In genomic region chr9:97221478-97222350, GRCh38 we compare ENCODE assay signal across 8 cellular contexts.
DNase-seq lines count a peak whose midpoint lies in the region; ATAC-seq and TF ChIP-seq lines count a peak whose summit lies in the region.
"Not testable (repeated sequence)": the region's sequence is repeated elsewhere in the genome, so short reads cannot be mapped to it uniquely, and the experiment has no call there.

No MANE protein-coding gene starts in this region.

- H3K4me3 Mint-ChIP-seq in activated CD8-positive, alpha-beta T cell treated with anti-CD3 and anti-CD28 coated beads, Interleukin-2, amount 10 ng/mL, durations not matched to agents 7 days and 5 days, result peak overlapping the region; percentile 73
- peak overlapping the region; percentile 77 to 97 (median 86) for H3K4me3 Mint-ChIP-seq in naive thymus-derived CD8-positive, alpha-beta T cell

- H3K27ac ChIP-seq in HUES48 (ENCODE audit: low read depth, low read length), result peak overlapping the region; percentile 93
- not testable (repeated sequence) for H3K27ac ChIP-seq in mammary epithelial cell (ENCODE audit: insufficient read depth, low read depth, low read length); heart left ventricle

- not testable (repeated sequence) for H3K27ac Mint-ChIP-seq in activated CD8-positive, alpha-beta T cell treated with anti-CD3 and anti-CD28 coated beads, Interleukin-2, amount 10 ng/mL, durations not matched to agents 7 days and 5 days
- peak overlapping the region in 1 of 10 donors; percentile 66 for H3K27ac Mint-ChIP-seq in naive thymus-derived CD8-positive, alpha-beta T cell

- H3K27me3 ChIP-seq in HUES48 (ENCODE audit: control insufficient read depth, insufficient read depth, low read length), result not testable (repeated sequence)
- peaks cover 15% of the 10 kb centered on the region for H3K27me3 ChIP-seq in mammary epithelial cell (ENCODE audit: insufficient read depth, low read length)
- H3K27me3 ChIP-seq in heart left ventricle, result peaks cover 16 to 68% (median 40%) of the 10 kb centered on the region in 9 donors

- not testable (repeated sequence) for TF ChIP-seq CTCF in AG10803 (conservative IDR thresholded peaks at IDR 0.05; ENCODE audit: low read length)
- TF ChIP-seq CTCF in mammary epithelial cell (conservative IDR thresholded peaks at IDR 0.05 in 1 of 2, IDR thresholded peaks at IDR 0.05 in 1 of 2; ENCODE audit: extremely low read depth in 1 of 2, insufficient read depth in 1 of 2, low read depth in 1 of 2, low read length in 2 of 2), result peak in 1 of 2 donors; percentile 11
- TF ChIP-seq CTCF in heart left ventricle (IDR thresholded peaks at IDR 0.05), result peak in 6 of 12 donors; percentile 4 to 42 (median 16)

- peak overlapping the region; percentile 20; the same call in 1 of the 2 replicates for H3K4me3 ChIP-seq in AG10803 (ENCODE audit: low read length)
- H3K4me3 ChIP-seq in HUES48 (ENCODE audit: low read depth, low read length), result peak overlapping the region; percentile 90
- H3K4me3 ChIP-seq in mammary epithelial cell (replicated peaks in 1 of 3; ENCODE audit: insufficient read depth in 1 of 3, low read depth in 2 of 3, low read length in 3 of 3), result peak overlapping the region in 2 of 3 experiments; percentile 39 to 48
- H3K4me3 ChIP-seq in heart left ventricle, result peak overlapping the region in 11 of 12 donors; percentile 12 to 54 (median 43)

- POLR2A ChIA-PET in activated CD8-positive, alpha-beta T cell treated with anti-CD3 and anti-CD28 coated beads, Interleukin-2, amount 10 ng/mL, durations not matched to agents 7 days and 5 days (lab: Charles Lee), result interaction anchor here (0.5 kb wide), 1 partner anchor 78 kb away, joined by 3 read pairs; no protein-coding TSS in a partner anchor
- POLR2A ChIA-PET in naive thymus-derived CD8-positive, alpha-beta T cell (lab: Charles Lee), result interaction anchor here (2.5 kb wide), 1 partner anchor 16 kb away, joined by 11 read pairs; no protein-coding TSS in a partner anchor

- H3K79me2 ChIP-seq in mammary epithelial cell (ENCODE audit: insufficient read depth, low read length), result not testable (repeated sequence)

- in situ Hi-C loops in mammary epithelial cell (cut with MboI; ENCODE audit: low sequenced_read_pairs in 2 of 2), result not testable (repeated sequence)

- not testable (repeated sequence) for H3K4me1 Mint-ChIP-seq in activated CD8-positive, alpha-beta T cell treated with anti-CD3 and anti-CD28 coated beads, Interleukin-2, amount 10 ng/mL, durations not matched to agents 7 days and 5 days (ENCODE audit: low read depth)
- H3K4me1 Mint-ChIP-seq in naive thymus-derived CD8-positive, alpha-beta T cell, result peaks cover 5 to 11% (median 9%) of the 10 kb centered on the region in 4 donors

- H4K20me1 ChIP-seq in mammary epithelial cell (ENCODE audit: insufficient read depth, low read length), result not testable (repeated sequence)

- H3K4me2 ChIP-seq in mammary epithelial cell (ENCODE audit: insufficient read depth, low read depth, low read length), result peak overlapping the region; percentile 89

- peak overlapping the region; percentile 94 for H3K9ac ChIP-seq in HUES48 (ENCODE audit: low read depth, low read length)
- not testable (repeated sequence) for H3K9ac ChIP-seq in mammary epithelial cell (ENCODE audit: insufficient read depth, low read length)

- peak; percentile 98 for ATAC-seq in activated CD8-positive, alpha-beta T cell treated with anti-CD3 and anti-CD28 coated beads, Interleukin-2, amount 10 ng/mL, durations not matched to agents 7 days and 5 days
- peak; percentile 32 to 99 (median 97) for ATAC-seq in heart left ventricle
- ATAC-seq in naive thymus-derived CD8-positive, alpha-beta T cell, result peak; percentile 94 to 96

- intact Hi-C loops in mammary epithelial cell (cut with micrococcal nuclease) (loop anchor here (2.0 kb wide), 1 partner anchor 17 kb away; no protein-coding TSS in a partner anchor), heart left ventricle (cut with DNase I) (loop anchor here in 1 of 10 donors (5.0 kb wide), 1 partner anchor 364 kb away; no protein-coding TSS in a partner anchor)

- not testable (repeated sequence) for H3K36me3 ChIP-seq in HUES48 (ENCODE audit: control insufficient read depth, insufficient read depth, low read length); mammary epithelial cell (ENCODE audit: insufficient read depth, low read length); heart left ventricle

- TF ChIP-seq POLR2A in heart left ventricle (IDR thresholded peaks at IDR 0.05), result not testable (repeated sequence)

- peaks cover 48% of the 10 kb centered on the region for H3K27me3 Mint-ChIP-seq in activated CD8-positive, alpha-beta T cell treated with anti-CD3 and anti-CD28 coated beads, Interleukin-2, amount 10 ng/mL, durations not matched to agents 7 days and 5 days (ENCODE audit: low read depth)
- peaks cover 32 to 73% (median 37%) of the 10 kb centered on the region in 5 donors for H3K27me3 Mint-ChIP-seq in naive thymus-derived CD8-positive, alpha-beta T cell

- peak overlapping the region; percentile 76 for H2AFZ ChIP-seq in mammary epithelial cell (ENCODE audit: low read depth, low read length)

- H3K4me1 ChIP-seq in HUES48 (ENCODE audit: control insufficient read depth, insufficient read depth, low read length); mammary epithelial cell (ENCODE audit: insufficient read depth, low read length): not testable (repeated sequence)
- H3K4me1 ChIP-seq in heart left ventricle, result peaks cover 0 to 20% (median 9%) of the 10 kb centered on the region in 12 donors

- BruUV-seq in mammary epithelial cell (replicated peaks; lab: Mats Ljungman, UMichigan), result not testable (repeated sequence)

- CTCF ChIA-PET in activated CD8-positive, alpha-beta T cell treated with anti-CD3 and anti-CD28 coated beads, Interleukin-2, amount 10 ng/mL, durations not matched to agents 7 days and 5 days (lab: Charles Lee), result interaction anchor here (1.0 to 1.6 kb wide), 4 partner anchors 16 to 377 kb away, joined by 3 to 5 read pairs (median 4); partner anchors contain the start of gene ZNF782
- CTCF ChIA-PET in mammary epithelial cell (lab: Charles Lee; ENCODE audit: low non-redundant PET), result not testable (repeated sequence)

- dilution Hi-C loops in mammary epithelial cell (cut with HindIII; ENCODE audit: low sequenced_read_pairs), result not testable (repeated sequence)

- peak; percentile 60 for DNase-seq in AG10803 (ENCODE audit: low read depth)
- peak; percentile 3 to 44 for DNase-seq in NOMO-1 (lab: John Stamatoyannopoulos, UW; ENCODE audit: unreplicated experiment in 2 of 2)
- DNase-seq in activated CD8-positive, alpha-beta T cell treated with anti-CD3 and anti-CD28 coated beads, Interleukin-2, amount 10 ng/mL, durations not matched to agents 7 days and 5 days, result peak; percentile 71
- peak; percentile 73 for DNase-seq in mammary epithelial cell
- peak; percentile 59 to 84 (median 76) for DNase-seq in heart left ventricle
- peak; percentile 38 to 78 (median 51) for DNase-seq in naive thymus-derived CD8-positive, alpha-beta T cell
- peak; percentile 11 to 54 (median 14) for DNase-seq in stimulated activated CD4-positive, alpha-beta T cell treated with anti-CD3 and anti-CD28 coated beads, TNF-alpha, amount 100 ng/mL, for 24 hours (ENCODE audit: low read depth in 3 of 3)

- 4% methylated on average over 26 of the region's 76 CpGs for WGBS in mammary epithelial cell (ENCODE audit: low coverage, missing lambda C conversion rate)
- 1 to 2% (median 1%) methylated on average over 37 to 76 of the region's 76 CpGs for WGBS in heart left ventricle, 4 donors

- not testable (repeated sequence) for H3K36me3 Mint-ChIP-seq in activated CD8-positive, alpha-beta T cell treated with anti-CD3 and anti-CD28 coated beads, Interleukin-2, amount 10 ng/mL, durations not matched to agents 7 days and 5 days (ENCODE audit: low read depth); naive thymus-derived CD8-positive, alpha-beta T cell

- H3K9me3 Mint-ChIP-seq in activated CD8-positive, alpha-beta T cell treated with anti-CD3 and anti-CD28 coated beads, Interleukin-2, amount 10 ng/mL, durations not matched to agents 7 days and 5 days (ENCODE audit: insufficient read depth); naive thymus-derived CD8-positive, alpha-beta T cell: not testable (repeated sequence)

- H3K9me3 ChIP-seq in HUES48 (ENCODE audit: control insufficient read depth, insufficient read depth, low read length); mammary epithelial cell (replicated peaks; ENCODE audit: insufficient read depth, low read length); heart left ventricle: not testable (repeated sequence)

Comparison
In these comparisons a context has a peak if more than half of its experiments do, and no peak if none do; other contexts are left out.
1. DNase-seq: peak in every context shown above with its lines; median percentile 76 in heart left ventricle; 73 in mammary epithelial cell; 71 in activated CD8-positive, alpha-beta T cell treated with anti-CD3 and anti-CD28 coated beads, Interleukin-2, amount 10 ng/mL, durations not matched to agents 7 days and 5 days; 60 in AG10803; 51 in naive thymus-derived CD8-positive, alpha-beta T cell; 24 in NOMO-1; 14 in stimulated activated CD4-positive, alpha-beta T cell treated with anti-CD3 and anti-CD28 coated beads, TNF-alpha, amount 100 ng/mL, for 24 hours.
2. H3K4me3 ChIP-seq: peak in every context shown above with its lines; median percentile 90 in HUES48; 44 in mammary epithelial cell; 43 in heart left ventricle; 20 in AG10803.